Comparison of ENCODE assay signal across 22 cellular contexts in genomic region chr12:60489071-60489470, GRCh38.
DNase-seq lines count a peak whose midpoint lies in the region; TF ChIP-seq lines count a peak whose summit lies in the region.
"Had no signal": no experiment of that assay in that cellular context is flagged by ENCODE, and none has a peak within 500 bp of the region (broad histone marks: within the 10 kb centered on the region; RNA-seq: fewer than 3 reads in every experiment).

No MANE protein-coding gene starts in this region.

- H3K27ac ChIP-seq in CD8-positive, alpha-beta memory T cell (ENCODE audit: low read depth, low read length), result no peak overlapping the region
- H3K27ac ChIP-seq: BLaER1 treated with 17β-estradiol and CSF1 and Interleukin-3, amounts not matched to agents 10 nM and 100 nM; SJCRH30 had no signal

- no peak for TF ChIP-seq CTCF in AG04449 (IDR thresholded peaks at IDR 0.05; ENCODE audit: insufficient read depth, low read length, missing control alignments)
- TF ChIP-seq CTCF in fibroblast of mammary gland (conservative IDR thresholded peaks at IDR 0.05; ENCODE audit: control insufficient read depth, insufficient read depth, low read depth, low read length), result no peak

- H3K4me3 ChIP-seq in AG04449 (ENCODE audit: low read depth, low read length), result no peak overlapping the region
- H3K4me3 ChIP-seq in adipocyte (ENCODE audit: low read length), result no peak overlapping the region
- H3K4me3 ChIP-seq in fibroblast of mammary gland (ENCODE audit: control insufficient read depth, low read depth, low read length), result no peak overlapping the region
- H3K4me3 ChIP-seq in CD8-positive, alpha-beta memory T cell (ENCODE audit: low read length), result no peak overlapping the region
- H3K4me3 ChIP-seq: BLaER1 treated with 17β-estradiol and CSF1 and Interleukin-3, amounts not matched to agents 10 nM and 100 nM; GM23338; SJCRH30 had no signal

- H3K9ac ChIP-seq in adipocyte (ENCODE audit: low read length), result no peak overlapping the region
- H3K9ac ChIP-seq: BLaER1 treated with 17β-estradiol and CSF1 and Interleukin-3, amounts not matched to agents 10 nM and 100 nM had no signal

- peaks cover 0 to 2% of the 10 kb centered on the region in 2 donors for H3K27me3 Mint-ChIP-seq in CD8-positive, alpha-beta memory T cell

- CTCF ChIA-PET in AG04449 (lab: Yijun Ruan, JAX), result interaction anchor here (1.6 kb wide), 1 partner anchor 1044 kb away, joined by 5 read pairs; no protein-coding TSS in a partner anchor
- CTCF ChIA-PET in CD8-positive, alpha-beta memory T cell (lab: Charles Lee), result no interaction called here

- no peaks in the 10 kb centered on the region for H3K9me3 ChIP-seq in adipocyte (ENCODE audit: control insufficient read depth, low read length)
- H3K9me3 ChIP-seq in CD8-positive, alpha-beta memory T cell (ENCODE audit: low read length), result no peaks in the 10 kb centered on the region
- H3K9me3 ChIP-seq: BLaER1 treated with 17β-estradiol and CSF1 and Interleukin-3, amounts not matched to agents 10 nM and 100 nM; SJCRH30 had no signal

- H3K4me3 Mint-ChIP-seq in CD8-positive, alpha-beta memory T cell, result no peak overlapping the region
- H3K4me3 Mint-ChIP-seq: CD8-positive, alpha-beta T cell; GM23338 had no signal

- H3K4me1 Mint-ChIP-seq in CD8-positive, alpha-beta memory T cell, result no peaks in the 10 kb centered on the region

- H3K9me3 Mint-ChIP-seq in CD8-positive, alpha-beta memory T cell, result peaks cover 2 to 22% (median 5%) of the 10 kb centered on the region in 5 donors
- H3K9me3 Mint-ChIP-seq: GM23338 had no signal

- no peaks in the 10 kb centered on the region for H3K27me3 ChIP-seq in adipocyte (replicated peaks; ENCODE audit: control insufficient read depth, insufficient read depth, low read length)
- no peaks in the 10 kb centered on the region for H3K27me3 ChIP-seq in CD8-positive, alpha-beta memory T cell (ENCODE audit: insufficient read depth, low read length, poor library complexity, severe bottlenecking)
- H3K27me3 ChIP-seq: BLaER1 treated with 17β-estradiol and CSF1 and Interleukin-3, amounts not matched to agents 10 nM and 100 nM; SJCRH30 had no signal

- no peaks in the 10 kb centered on the region for H3K36me3 ChIP-seq in adipocyte (ENCODE audit: control insufficient read depth, insufficient read depth, low read length, severe bottlenecking)
- no peaks in the 10 kb centered on the region for H3K36me3 ChIP-seq in CD8-positive, alpha-beta memory T cell (ENCODE audit: insufficient read depth, low read length)
- H3K36me3 ChIP-seq: BLaER1 treated with 17β-estradiol and CSF1 and Interleukin-3, amounts not matched to agents 10 nM and 100 nM; SJCRH30 had no signal

- POLR2A ChIA-PET in AG04449 (lab: Yijun Ruan, JAX), result no interaction called here
- POLR2A ChIA-PET in CD8-positive, alpha-beta memory T cell (lab: Charles Lee), result no interaction called here

- no peaks in the 10 kb centered on the region for H3K36me3 Mint-ChIP-seq in CD8-positive, alpha-beta memory T cell
- H3K36me3 Mint-ChIP-seq: CD8-positive, alpha-beta T cell had no signal

- DNase-seq in AG04449 (ENCODE audit: low read depth, low spot score), result peak; percentile 3
- peak; percentile 52 for DNase-seq in HCEC 1CT
- DNase-seq in adipocyte (ENCODE audit: low read depth), result peak; percentile 36
- DNase-seq in fibroblast of mammary gland (ENCODE audit: low read depth), result peak; percentile 7
- DNase-seq in GM19240 (ENCODE audit: insufficient read length, low spot score), result no peak
- no peak for DNase-seq in CD8-positive, alpha-beta memory T cell
- DNase-seq in NCI-H1436 (lab: John Stamatoyannopoulos, UW), result no peak
- DNase-seq in DMS 273 treated with DMSO at 0.1 percent for 48 hours (lab: John Stamatoyannopoulos, UW), result no peak
- DNase-seq: 8988T; CD8-positive, alpha-beta T cell; Kasumi-1; NCI-H1105; NCI-H1694; NCI-H2107; NCI-H2227 treated with DMSO at 0.1 percent for 48 hours; NCI-H510A treated with DMSO at 0.1 percent for 48 hours; NCI-H82; OCI-M1; RPMI8226; SJCRH30 had no signal

- H3K27ac Mint-ChIP-seq in CD8-positive, alpha-beta memory T cell, result no peak overlapping the region
- H3K27ac Mint-ChIP-seq: CD8-positive, alpha-beta T cell; GM23338 had no signal

- no peaks in the 10 kb centered on the region for H3K4me1 ChIP-seq in adipocyte (ENCODE audit: control insufficient read depth, insufficient read depth, low read length)
- H3K4me1 ChIP-seq in CD8-positive, alpha-beta memory T cell (ENCODE audit: insufficient read depth, low read length), result no peaks in the 10 kb centered on the region
- H3K4me1 ChIP-seq: BLaER1 treated with 17β-estradiol and CSF1 and Interleukin-3, amounts not matched to agents 10 nM and 100 nM; SJCRH30 had no signal

Comparison
In these comparisons a context has a peak if more than half of its experiments do, and no peak if none do; other contexts are left out.
1. DNase-seq: peak in AG04449 (single experiment), HCEC 1CT (single experiment), adipocyte (single experiment) and fibroblast of mammary gland (single experiment); none in GM19240 (single experiment), CD8-positive, alpha-beta memory T cell (0 of 5), NCI-H1436 (single experiment) and DMS 273 treated with DMSO at 0.1 percent for 48 hours (single experiment).